ENCODE assay signal across 9 cellular contexts in genomic region chr4:169115897-169116254, GRCh38.
A peak's percentile ranks its signal among the peaks of the same experiment; 100 is the strongest.
DNase-seq lines count a peak whose midpoint lies in the region; ATAC-seq and TF ChIP-seq lines count a peak whose summit lies in the region.
"Had no signal": no experiment of that assay in that cellular context is flagged by ENCODE, and none has a peak within 500 bp of the region (broad histone marks: within the 10 kb centered on the region; RNA-seq: fewer than 3 reads in every experiment).

No MANE protein-coding gene starts in this region.

- H3K36me3 ChIP-seq in adrenal gland (replicated peaks in 1 of 2): peaks cover 0 to 20% of the 10 kb centered on the region in 2 donors

- DNase-seq in GM03348 (ENCODE audit: low spot score) (peak; percentile 89), NCI-H1436 (lab: John Stamatoyannopoulos, UW) (peak; percentile 50), non-pigmented ciliary epithelial cell (ENCODE audit: low read depth) (peak; percentile 97), adrenal gland (no peak), NOMO-1 treated with dmso at 0.1 percent for 144 hours (lab: John Stamatoyannopoulos, UW; ENCODE audit: unreplicated experiment) (no peak)

- no peak for TF ChIP-seq CTCF in adrenal gland (IDR thresholded peaks at IDR 0.05)

- H3K27me3 ChIP-seq in adrenal gland: no peaks in the 10 kb centered on the region

- WGBS in adrenal gland, 4 donors: 73 to 80% (median 77%) methylated on average over 4 of the region's 4 CpGs

- H3K4me1 ChIP-seq in adrenal gland (replicated peaks in 1 of 2): no peaks in the 10 kb centered on the region

- H3K9me3 ChIP-seq in adrenal gland (replicated peaks in 1 of 3): no peaks in the 10 kb centered on the region

- H3K27ac ChIP-seq in cingulate gyrus (ENCODE audit: low read depth, low read length) (peak overlapping the region; percentile 82), adrenal gland (no peak overlapping the region)
- H3K27ac ChIP-seq: KMS-11 had no signal

- intact Hi-C loops in adrenal gland (cut with DNase I): no loop called here

- ATAC-seq in HG02938 (IDR thresholded peaks at IDR 0.05; ENCODE audit: unreplicated experiment): no peak
- ATAC-seq in HG03520 (IDR thresholded peaks at IDR 0.05; ENCODE audit: unreplicated experiment): no peak

- no peak for TF ChIP-seq POLR2A in adrenal gland (IDR thresholded peaks at IDR 0.05)

- H3K4me3 ChIP-seq in adrenal gland: no peak overlapping the region

Comparison
In these comparisons a context has a peak if more than half of its experiments do, and no peak if none do; other contexts are left out.
1. DNase-seq: peak in GM03348 (single experiment), NCI-H1436 (single experiment) and non-pigmented ciliary epithelial cell (single experiment); none in adrenal gland (0 of 7) and NOMO-1 treated with dmso at 0.1 percent for 144 hours (single experiment).